ENCODE assay signal across 9 cellular contexts in genomic region chr17:81918762-81919545, GRCh38. TPM values are rescaled to one million over a fixed set of nuclear protein-coding genes. Genes with fewer than 3 reads are reported as not detected.
DNase-seq lines count a peak whose midpoint lies in the region; ATAC-seq, FAIRE-seq and TF ChIP-seq lines count a peak whose summit lies in the region.
"Had no signal": no experiment of that assay in that cellular context is flagged by ENCODE, and none has a peak within 500 bp of the region (broad histone marks: within the 10 kb centered on the region; RNA-seq: fewer than 3 reads in every experiment).

No MANE protein-coding gene starts in this region.

- no peak overlapping the region for H3K9ac ChIP-seq in neuronal stem cell (ENCODE audit: low read depth, low read length, poor library complexity)

- H3K4me3 Mint-ChIP-seq in central memory CD8-positive, alpha-beta T cell, result peak overlapping the region; percentile 88

- H3K23ac ChIP-seq in neuronal stem cell (ENCODE audit: low read depth, low read length, poor library complexity), result no peak overlapping the region

- H3K27ac Mint-ChIP-seq in central memory CD8-positive, alpha-beta T cell (ENCODE audit: low read depth), result peak overlapping the region; percentile 74

- H3K36me3 ChIP-seq in neuronal stem cell (replicated peaks in 1 of 2; ENCODE audit: control insufficient read depth in 2 of 2, insufficient read depth in 2 of 2, low read length in 2 of 2), result peaks cover 32 to 59% of the 10 kb centered on the region in 2 donors
- H3K36me3 ChIP-seq in adrenal gland (replicated peaks in 1 of 2), result peaks cover 0 to 34% of the 10 kb centered on the region in 2 donors

- peaks cover 33% of the 10 kb centered on the region for H3K79me1 ChIP-seq in neuronal stem cell (ENCODE audit: low read depth, low read length)

- H3K9me3 ChIP-seq in neuronal stem cell (replicated peaks in 1 of 2; ENCODE audit: control insufficient read depth in 2 of 2, insufficient read depth in 1 of 2, low read depth in 1 of 2, low read length in 2 of 2), result peaks cover 0 to 3% of the 10 kb centered on the region in 2 donors
- H3K9me3 ChIP-seq in adrenal gland (replicated peaks in 1 of 3), result no peaks in the 10 kb centered on the region
- H3K9me3 ChIP-seq: tibial nerve had no signal

- no peak overlapping the region for H2BK15ac ChIP-seq in neuronal stem cell (ENCODE audit: low read length)

- no peak overlapping the region for H4K91ac ChIP-seq in neuronal stem cell (ENCODE audit: low read depth, low read length, poor library complexity)

- peaks cover 19% of the 10 kb centered on the region for H3K4me1 Mint-ChIP-seq in central memory CD8-positive, alpha-beta T cell

- no peaks in the 10 kb centered on the region for H3K9me3 Mint-ChIP-seq in central memory CD8-positive, alpha-beta T cell

- no CpG with 5 or more reads among the region's 15 CpGs for WGBS in neuronal stem cell (ENCODE audit: extremely low coverage in 2 of 2, insufficient read length in 2 of 2, insufficient replicate concordance in 1 of 2), 2 donors
- WGBS in adrenal gland, 4 donors, result 68 to 76% (median 74%) methylated on average over 10 to 15 of the region's 15 CpGs

- no peak overlapping the region for H3K4ac ChIP-seq in neuronal stem cell (ENCODE audit: low read length)

- H3K4me3 ChIP-seq in neuronal stem cell (ENCODE audit: low read length in 2 of 2), result no peak overlapping the region
- H3K4me3 ChIP-seq in adrenal gland, result no peak overlapping the region

- H2BK120ac ChIP-seq in neuronal stem cell (ENCODE audit: low read depth, low read length), result no peak overlapping the region

- H3K4me1 ChIP-seq in neuronal stem cell (ENCODE audit: control insufficient read depth in 2 of 2, insufficient read depth in 1 of 2, low read depth in 1 of 2, low read length in 2 of 2), result peaks cover 7 to 13% of the 10 kb centered on the region in 2 donors
- H3K4me1 ChIP-seq in adrenal gland (replicated peaks in 1 of 2), result peaks cover 29 to 46% of the 10 kb centered on the region in 2 donors

- H2BK12ac ChIP-seq in neuronal stem cell (ENCODE audit: low read length), result no peak overlapping the region

- no peak overlapping the region for H4K8ac ChIP-seq in neuronal stem cell (ENCODE audit: low read depth, low read length)

- no peak overlapping the region for H3K4me2 ChIP-seq in neuronal stem cell (ENCODE audit: insufficient read depth, low read length, poor library complexity, severe bottlenecking)

- intact Hi-C loops in adrenal gland (cut with DNase I), result no loop called here

- peaks cover 23% of the 10 kb centered on the region for H3K36me3 Mint-ChIP-seq in central memory CD8-positive, alpha-beta T cell (ENCODE audit: insufficient read depth)

- no peak overlapping the region for H2AFZ ChIP-seq in neuronal stem cell (ENCODE audit: low read length)

- no peak for ATAC-seq in central memory CD8-positive, alpha-beta T cell (replicated peaks; ENCODE audit: extremely low read depth, poor library complexity, severe bottlenecking)
- ATAC-seq in HG02623 (IDR thresholded peaks at IDR 0.05; ENCODE audit: unreplicated experiment) (no peak), HG02571 (IDR thresholded peaks at IDR 0.05; ENCODE audit: unreplicated experiment) (no peak), HG02678 (IDR thresholded peaks at IDR 0.05; ENCODE audit: unreplicated experiment) (no peak)

- H3K27ac ChIP-seq in neuronal stem cell (replicated peaks; ENCODE audit: low read length) (no peak overlapping the region), adrenal gland (peak overlapping the region in 1 of 5 donors; percentile 74)

- H3K18ac ChIP-seq in neuronal stem cell (ENCODE audit: low read length), result no peak overlapping the region

- DNase-seq in GM12891 (ENCODE audit: insufficient read length, low spot score) (no peak), Kasumi-1 (lab: John Stamatoyannopoulos, UW) (peak; percentile 67 to 71), neuronal stem cell (ENCODE audit: low spot score) (no peak), adrenal gland (no peak)
- DNase-seq in central memory CD8-positive, alpha-beta T cell (ENCODE audit: low spot score in 2 of 2), result no peak

- no peaks in the 10 kb centered on the region for H3K27me3 ChIP-seq in neuronal stem cell (ENCODE audit: control insufficient read depth in 3 of 3, insufficient read depth in 3 of 3, low read depth in 1 of 3, low read length in 3 of 3)
- H3K27me3 ChIP-seq in adrenal gland, result no peaks in the 10 kb centered on the region
- H3K27me3 ChIP-seq: tibial nerve had no signal

- H3K27me3 Mint-ChIP-seq in central memory CD8-positive, alpha-beta T cell, result no peaks in the 10 kb centered on the region

- TF ChIP-seq POLR2A in GM12891 (IDR thresholded peaks at IDR 0.05; ENCODE audit: low read depth, low read length) (no peak), adrenal gland (IDR thresholded peaks at IDR 0.05) (no peak)

- no peak overlapping the region for H3K14ac ChIP-seq in neuronal stem cell (ENCODE audit: low read length)

- peak; percentile 9 for FAIRE-seq in GM12891 (lab: Jason Lieb, UNC)

- no peak for TF ChIP-seq CTCF in adrenal gland (IDR thresholded peaks at IDR 0.05)

- H2AK5ac ChIP-seq in neuronal stem cell (ENCODE audit: low read depth, low read length), result peak overlapping the region; percentile 5

- no peak overlapping the region for H2BK5ac ChIP-seq in neuronal stem cell (ENCODE audit: low read length)

TF ChIP-seq in GM12891, 5 proteins besides CTCF, POLR2A, EP300 and RAD21:
- no peak for TF ChIP-seq PAX5 (IDR thresholded peaks at IDR 0.05; ENCODE audit: insufficient read depth, low read length, severe bottlenecking)
- no peak for TF ChIP-seq POU2F2 (IDR thresholded peaks at IDR 0.05; ENCODE audit: low read depth, low read length)
- TF ChIP-seq TAF1 (IDR thresholded peaks at IDR 0.05; ENCODE audit: low read depth, low read length), result no peak
- TF ChIP-seq POLR2AphosphoS5 (IDR thresholded peaks at IDR 0.05; ENCODE audit: low read depth, low read length), result no peak
- no peak for TF ChIP-seq SPI1 (IDR thresholded peaks at IDR 0.05; ENCODE audit: low read depth, low read length)

RNA-seq across cellular contexts. Expression of gene SIRT7, which starts 1.0 kb away (rescaled TPM):
- polyA plus RNA-seq in GM12891 (2012; ENCODE audit: low read depth, missing spikeins), result 26.2 TPM
- polyA plus RNA-seq in neuronal stem cell (2013, experiment 1 of 2), result 5.2 TPM
- 5.1 TPM for polyA plus RNA-seq in neuronal stem cell (2013, experiment 2 of 2)
- total RNA-seq in adrenal gland, result 10 to 100 TPM; 10.4 to 25.2 (median 14.6) TPM
- polyA plus RNA-seq in adrenal gland, result 10 to 100 TPM in 2 of 3 donors, 1 to 10 TPM in 1; 4.2 to 49.8 (median 33.3) TPM

RNA-seq across cellular contexts. Expression of gene PCYT2, which starts 7.8 kb away (rescaled TPM):
- 20.2 TPM for polyA plus RNA-seq in GM12891 (2012; ENCODE audit: low read depth, missing spikeins)
- 16.8 TPM for polyA plus RNA-seq in neuronal stem cell (2013, experiment 1 of 2)
- 15.9 TPM for polyA plus RNA-seq in neuronal stem cell (2013, experiment 2 of 2)
- 10 to 100 TPM; 19.8 to 31.6 (median 26.9) TPM for total RNA-seq in adrenal gland
- 10 to 100 TPM; 32.5 to 41.2 (median 37.5) TPM for polyA plus RNA-seq in adrenal gland

RNA-seq across cellular contexts. Expression of gene MAFG, which starts 8.6 kb away (rescaled TPM):
- 12.1 TPM for polyA plus RNA-seq in GM12891 (2012; ENCODE audit: low read depth, missing spikeins)
- polyA plus RNA-seq in neuronal stem cell (2013, experiment 1 of 2), result 16.1 TPM
- polyA plus RNA-seq in neuronal stem cell (2013, experiment 2 of 2), result 17.2 TPM
- total RNA-seq in adrenal gland, result 10 to 100 TPM; 19.7 to 44.5 (median 25.6) TPM
- polyA plus RNA-seq in adrenal gland, result 10 to 100 TPM in 1 of 3 donors, 1 to 10 TPM in 2; 7.7 to 13.0 (median 8.9) TPM

RNA-seq across cellular contexts. Expression of gene NPB, which starts 16.9 kb away (rescaled TPM):
- not detected for polyA plus RNA-seq in GM12891 (2012; ENCODE audit: low read depth, missing spikeins)
- polyA plus RNA-seq in neuronal stem cell (2013, experiment 1 of 2), result 2.0 TPM
- polyA plus RNA-seq in neuronal stem cell (2013, experiment 2 of 2), result 1.5 TPM
- 1 to 10 TPM in 1 of 8 donors, under 1 TPM in 3, not detected in 4; 0.18 to 2.5 (median 0.35) TPM for total RNA-seq in adrenal gland
- polyA plus RNA-seq in adrenal gland, result under 1 TPM; 0.07 to 0.57 (median 0.24) TPM

RNA-seq across cellular contexts. Expression of gene PYCR1, which starts 18.1 kb away (rescaled TPM):
- 48.3 TPM for polyA plus RNA-seq in GM12891 (2012; ENCODE audit: low read depth, missing spikeins)
- 53.9 TPM for polyA plus RNA-seq in neuronal stem cell (2013, experiment 1 of 2)
- 52.1 TPM for polyA plus RNA-seq in neuronal stem cell (2013, experiment 2 of 2)
- 10 to 100 TPM in 1 of 8 donors, 1 to 10 TPM in 6, under 1 TPM in 1; 0.79 to 10.2 (median 4.7) TPM for total RNA-seq in adrenal gland
- polyA plus RNA-seq in adrenal gland, result 1 to 10 TPM; 1.8 to 5.4 (median 2.0) TPM

Comparison
In these comparisons a context has a peak if more than half of its experiments do, and no peak if none do; other contexts are left out.
1. DNase-seq: peak in Kasumi-1 (2 of 2); none in GM12891 (single experiment), central memory CD8-positive, alpha-beta T cell (0 of 2), neuronal stem cell (single experiment) and adrenal gland (0 of 7).